ENCODE assay signal across 8 cellular contexts in the genomic region with DNA sequence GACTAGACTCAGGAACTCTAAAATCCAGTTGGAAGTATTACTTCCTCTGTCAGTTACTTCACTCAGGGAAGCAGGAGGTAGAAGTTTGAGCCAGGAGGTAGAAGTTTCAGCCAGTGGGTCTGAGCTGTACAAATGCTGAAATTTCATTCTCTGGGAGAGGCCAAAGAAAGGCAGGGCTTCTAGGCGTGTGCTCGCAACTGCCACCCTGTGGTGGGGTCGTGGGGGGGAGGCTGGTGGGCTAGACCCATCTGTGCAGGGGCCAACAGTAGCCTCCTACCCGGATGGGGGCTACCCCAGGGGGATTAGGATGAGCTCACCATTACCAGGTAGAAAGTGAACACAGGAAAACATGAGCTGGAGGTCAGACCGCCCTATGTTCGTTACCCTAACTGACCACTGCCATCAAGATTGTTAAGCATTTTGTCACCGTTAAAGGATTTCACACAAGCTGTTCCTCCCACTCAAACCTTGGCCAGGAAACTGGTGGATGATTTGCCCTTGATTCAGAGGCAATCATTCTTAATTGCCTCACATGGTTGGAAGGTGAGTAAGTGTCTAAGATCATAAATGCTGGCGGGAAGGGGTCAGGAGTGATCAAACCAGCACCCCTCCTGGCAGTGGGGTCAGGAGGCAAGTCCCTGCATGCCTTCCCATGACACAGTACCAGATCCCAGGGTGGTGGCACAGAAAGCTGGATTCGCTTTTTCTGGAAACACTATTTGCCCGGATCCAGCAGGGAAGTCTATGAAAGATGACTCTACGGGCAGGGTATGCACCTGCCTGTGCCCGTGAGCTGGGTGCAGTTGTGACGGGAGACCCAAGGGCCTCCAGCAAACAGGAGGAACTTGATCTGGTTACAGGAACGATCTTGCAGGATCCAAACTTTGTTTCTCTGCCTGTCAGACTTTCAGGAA. TPM values are rescaled to one million over a fixed set of nuclear protein-coding genes. Genes with fewer than 3 reads are reported as not detected.
DNase-seq lines count a peak whose midpoint lies in the region; ATAC-seq and TF ChIP-seq lines count a peak whose summit lies in the region.

No MANE protein-coding gene starts in this region.

- POLR2A ChIA-PET in RWPE1 (lab: Yijun Ruan, JAX; ENCODE audit: low non-redundant PET) = no interaction called here

- 83% methylated on average over 14 of the region's 14 CpGs for WGBS in thyroid gland, 2 donors
- WGBS in spleen, 5 donors = 63 to 79% (median 74%) methylated on average over 13 to 14 of the region's 14 CpGs

- no peaks in the 10 kb centered on the region for H3K9me3 ChIP-seq in thyroid gland
- no peaks in the 10 kb centered on the region for H3K9me3 ChIP-seq in spleen

- intact Hi-C loops in thyroid gland (cut with DNase I) (no loop called here), spleen (cut with DNase I; ENCODE audit: low total_unique reads) (no loop called here)

- H3K4me1 ChIP-seq in foreskin keratinocyte (peaks cover 24% of the 10 kb centered on the region), thyroid gland (peaks cover 3 to 21% of the 10 kb centered on the region in 2 donors), spleen (peaks cover 0 to 6% (median 3%) of the 10 kb centered on the region in 6 donors)

- H3K36me3 ChIP-seq in H7 (replicated peaks; ENCODE audit: control insufficient read depth, insufficient read depth, low read length) (no peaks in the 10 kb centered on the region), thyroid gland (no peaks in the 10 kb centered on the region), spleen (no peaks in the 10 kb centered on the region)

- TF ChIP-seq CTCF in RWPE1 (conservative IDR thresholded peaks at IDR 0.05; ENCODE audit: low read depth) (no peak; the same call in 1 of the 2 replicates), foreskin keratinocyte (conservative IDR thresholded peaks at IDR 0.05) (peak; percentile 49), thyroid gland (IDR thresholded peaks at IDR 0.05) (no peak), spleen (IDR thresholded peaks at IDR 0.05 in 8 of 11, conservative IDR thresholded peaks at IDR 0.05 in 3 of 11) (no peak)

- TF ChIP-seq POLR2A in thyroid gland (IDR thresholded peaks at IDR 0.05) (no peak), spleen (IDR thresholded peaks at IDR 0.05) (no peak)

- CTCF ChIA-PET in RWPE1 (lab: Yijun Ruan, JAX) = interaction anchor here (0.6 to 1.8 kb wide), 9 partner anchors 9 to 245 kb away, joined by 3 to 7 read pairs (median 3); no protein-coding TSS in a partner anchor

- DNase-seq in H7 (peak; percentile 67), RWPE1 (ENCODE audit: low spot score) (peak; percentile 98), foreskin keratinocyte (peak; percentile 98), thyroid gland (no peak), COR-L47 (lab: John Stamatoyannopoulos, UW) (no peak), activated T-cell treated with anti-CD3 and anti-CD28 coated beads for 4 hours (no peak), spleen (no peak)
- DNase-seq in stimulated activated naive CD8-positive, alpha-beta T cell treated with anti-CD3 and anti-CD28 coated beads, Interleukin-15, Interleukin-2, amounts not matched to agents 100 U/mL and 50 U/mL, for 24 hours = no peak

- H3K4me3 ChIP-seq in H7 (ENCODE audit: insufficient read depth, low read depth, low read length) = no peak overlapping the region
- H3K4me3 ChIP-seq in thyroid gland (replicated peaks in 1 of 3) = no peak overlapping the region
- no peak overlapping the region for H3K4me3 ChIP-seq in spleen

- ATAC-seq in foreskin keratinocyte = peak; percentile 88
- ATAC-seq in stimulated activated naive CD8-positive, alpha-beta T cell treated with anti-CD3 and anti-CD28 coated beads, Interleukin-15, Interleukin-2, amounts not matched to agents 100 U/mL and 50 U/mL, for 24 hours = peak; percentile 57

- H3K27ac ChIP-seq in RWPE1 = peak overlapping the region; percentile 99
- H3K27ac ChIP-seq in foreskin keratinocyte = peak overlapping the region; percentile 75
- peak overlapping the region in 1 of 3 donors; percentile 13 for H3K27ac ChIP-seq in thyroid gland
- H3K27ac ChIP-seq in spleen = no peak overlapping the region

- H3K27me3 ChIP-seq in H7 (ENCODE audit: control insufficient read depth, insufficient read depth, low read length) (peaks cover 8% of the 10 kb centered on the region), foreskin keratinocyte (no peaks in the 10 kb centered on the region), thyroid gland (no peaks in the 10 kb centered on the region), spleen (replicated peaks in 1 of 7) (peaks cover 0 to 30% (median 8%) of the 10 kb centered on the region in 7 donors)

RNA-seq across cellular contexts. Expression of gene FHL2, which starts 5.2 kb away (rescaled TPM):
- 20.0 and 20.4 TPM in 2 replicates for total RNA-seq in H7 (2014; rRNA removed; shearing (Covaris generic))
- total RNA-seq in foreskin keratinocyte = 85.9 and 110 TPM in 2 replicates
- 92.7 and 112 TPM in 2 replicates for polyA plus RNA-seq in foreskin keratinocyte
- total RNA-seq in thyroid gland = 10 to 100 TPM; 36.7 to 81.2 (median 44.0) TPM
- 10 to 100 TPM; 16.1 to 27.4 (median 21.4) TPM for total RNA-seq in spleen
- polyA plus RNA-seq in spleen = 10 to 100 TPM in 1 of 3 donors, 1 to 10 TPM in 2; 6.8 to 12.2 (median 8.8) TPM

Comparison
In these comparisons a context has a peak if more than half of its experiments do, and no peak if none do; other contexts are left out.
1. DNase-seq: peak in H7 (single experiment), RWPE1 (single experiment) and foreskin keratinocyte (2 of 2); none in stimulated activated naive CD8-positive, alpha-beta T cell treated with anti-CD3 and anti-CD28 coated beads, Interleukin-15, Interleukin-2, amounts not matched to agents 100 U/mL and 50 U/mL, for 24 hours (single experiment), thyroid gland (0 of 2), COR-L47 (single experiment), activated T-cell treated with anti-CD3 and anti-CD28 coated beads for 4 hours (single experiment) and spleen (single experiment).
2. H3K27ac ChIP-seq: peak in RWPE1 (single experiment) and foreskin keratinocyte (single experiment); none in spleen (0 of 8).